9 cellular contexts compared by ENCODE assay signal in genomic region chr20:17854307-17854903, GRCh38.
DNase-seq lines count a peak whose midpoint lies in the region; ATAC-seq lines count a peak whose summit lies in the region.
"Had no signal": no experiment of that assay in that cellular context is flagged by ENCODE, and none has a peak within 500 bp of the region (broad histone marks: within the 10 kb centered on the region; RNA-seq: fewer than 3 reads in every experiment).

No MANE protein-coding gene starts in this region.

- no peak for DNase-seq in T-helper 2 cell treated with Interferon-gamma antibody and Interleukin-4, amounts not matched to agents 5 μg/mL and 100 μg/mL, for 36 hours (ENCODE audit: low spot score)
- DNase-seq in T-helper 2 cell (no peak), SK-MEL-5 (ENCODE audit: low read depth, low spot score) (peak; percentile 85), left cardiac atrium (peak; percentile 69), superior temporal gyrus (ENCODE audit: extremely low spot score) (peak; percentile 64), NCI-H1436 (lab: John Stamatoyannopoulos, UW) (no peak), kidney glomerular epithelial cell (lab: John Stamatoyannopoulos, UW) (no peak)
- no peak for DNase-seq in activated CD8-positive, alpha-beta memory T cell treated with anti-CD3 and anti-CD28 coated beads for 24 hours

- ATAC-seq in left cardiac atrium: peak; percentile 31 to 70

- in situ Hi-C loops in SK-MEL-5 (cut with HindIII; ENCODE audit: low pct_unique_long_range_greater_than_20kb, low sequenced_read_pairs): no loop called here

- H3K4me3 Mint-ChIP-seq in T-helper 2 cell treated with Interferon-gamma antibody and Interleukin-4, amounts not matched to agents 5 μg/mL and 100 μg/mL, for 36 hours: no peak overlapping the region
- H3K4me3 Mint-ChIP-seq: natural killer cell treated with Interleukin-12 subunit alpha and Interleukin-12 subunit beta and Interleukin-15 and Interleukin-18, amount 100 ng/mL, for 72 hours had no signal

- peaks cover 3% of the 10 kb centered on the region for H3K27me3 Mint-ChIP-seq in T-helper 2 cell treated with Interferon-gamma antibody and Interleukin-4, amounts not matched to agents 5 μg/mL and 100 μg/mL, for 36 hours (ENCODE audit: low read depth)

- peaks cover 38% of the 10 kb centered on the region for H3K4me1 Mint-ChIP-seq in T-helper 2 cell treated with Interferon-gamma antibody and Interleukin-4, amounts not matched to agents 5 μg/mL and 100 μg/mL, for 36 hours (ENCODE audit: low read depth)

- H3K27ac Mint-ChIP-seq in T-helper 2 cell treated with Interferon-gamma antibody and Interleukin-4, amounts not matched to agents 5 μg/mL and 100 μg/mL, for 36 hours: peak overlapping the region; percentile 5

- H3K36me3 Mint-ChIP-seq in T-helper 2 cell treated with Interferon-gamma antibody and Interleukin-4, amounts not matched to agents 5 μg/mL and 100 μg/mL, for 36 hours (ENCODE audit: low read depth): no peaks in the 10 kb centered on the region
- H3K36me3 Mint-ChIP-seq: natural killer cell treated with Interleukin-12 subunit alpha and Interleukin-12 subunit beta and Interleukin-15 and Interleukin-18, amount 100 ng/mL, for 72 hours had no signal

- intact Hi-C loops in left cardiac atrium (cut with DNase I): no loop called here

- H3K9me3 Mint-ChIP-seq in T-helper 2 cell treated with Interferon-gamma antibody and Interleukin-4, amounts not matched to agents 5 μg/mL and 100 μg/mL, for 36 hours: no peaks in the 10 kb centered on the region
- H3K9me3 Mint-ChIP-seq: natural killer cell treated with Interleukin-12 subunit alpha and Interleukin-12 subunit beta and Interleukin-15 and Interleukin-18, amount 100 ng/mL, for 72 hours had no signal

Comparison
In these comparisons a context has a peak if more than half of its experiments do, and no peak if none do; other contexts are left out.
1. DNase-seq: peak in SK-MEL-5 (single experiment), left cardiac atrium (single experiment) and superior temporal gyrus (single experiment); none in T-helper 2 cell treated with Interferon-gamma antibody and Interleukin-4, amounts not matched to agents 5 μg/mL and 100 μg/mL, for 36 hours (single experiment), T-helper 2 cell (0 of 5), NCI-H1436 (single experiment), kidney glomerular epithelial cell (single experiment) and activated CD8-positive, alpha-beta memory T cell treated with anti-CD3 and anti-CD28 coated beads for 24 hours (single experiment).